ENCODE assay signal across 8 cellular contexts in genomic region chr16:22318690-22319358, GRCh38. TPM values are rescaled to one million over a fixed set of nuclear protein-coding genes. Genes with fewer than 3 reads are reported as not detected.
A peak's percentile ranks its signal among the peaks of the same experiment; 100 is the strongest.
DNase-seq lines count a peak whose midpoint lies in the region; ATAC-seq and TF ChIP-seq lines count a peak whose summit lies in the region.

No MANE protein-coding gene starts in this region.

- peak; percentile 44 to 67 (median 56) for DNase-seq in CD4-positive, alpha-beta T cell
- DNase-seq in HuH-7 (ENCODE audit: low spot score): peak; percentile 71
- DNase-seq in choroid plexus epithelial cell (ENCODE audit: low read depth): peak; percentile 58
- peak; percentile 39 for DNase-seq in neural progenitor cell (ENCODE audit: low spot score)
- DNase-seq in NCI-H1694 (lab: John Stamatoyannopoulos, UW): no peak

- no peak overlapping the region for H3K27ac ChIP-seq in CD4-positive, alpha-beta T cell (ENCODE audit: low read depth, low read length)
- no peak overlapping the region for H3K27ac ChIP-seq in neural progenitor cell

- peaks cover 12% of the 10 kb centered on the region for H3K79me2 ChIP-seq in neural progenitor cell (ENCODE audit: low read depth)

- H3K4me1 Mint-ChIP-seq in CD4-positive, alpha-beta T cell (ENCODE audit: low read depth): peaks cover 11% of the 10 kb centered on the region
- H3K4me1 Mint-ChIP-seq in neural progenitor cell: no peaks in the 10 kb centered on the region

- intact Hi-C loops in CD4-positive, alpha-beta T cell (cut with DNase I, micrococcal nuclease): no loop called here

- peaks cover 86% of the 10 kb centered on the region for H3K36me3 Mint-ChIP-seq in CD4-positive, alpha-beta T cell (ENCODE audit: low read depth)
- peaks cover 12% of the 10 kb centered on the region for H3K36me3 Mint-ChIP-seq in neural progenitor cell

- H3K9me3 Mint-ChIP-seq in CD4-positive, alpha-beta T cell: no peaks in the 10 kb centered on the region
- no peaks in the 10 kb centered on the region for H3K9me3 Mint-ChIP-seq in neural progenitor cell

- peaks cover 18% of the 10 kb centered on the region for H3F3A ChIP-seq in neural progenitor cell (ENCODE audit: low read depth)

- H4K20me1 ChIP-seq in neural progenitor cell (ENCODE audit: low read depth): peaks cover 5% of the 10 kb centered on the region

- no peak overlapping the region for H3K4me2 ChIP-seq in neural progenitor cell

- ATAC-seq in CD4-positive, alpha-beta T cell (ENCODE audit: poor library complexity): peak; percentile 40
- ATAC-seq in HG02884 (IDR thresholded peaks at IDR 0.05; ENCODE audit: unreplicated experiment): no peak
- no peak for ATAC-seq in HG03280 (IDR thresholded peaks at IDR 0.05; ENCODE audit: unreplicated experiment)

- peak; percentile 65 for TF ChIP-seq CTCF in CD4-positive, alpha-beta T cell (IDR thresholded peaks at IDR 0.05)
- TF ChIP-seq CTCF in WI38 (IDR thresholded peaks at IDR 0.05; ENCODE audit: low read depth, low read length) (peak; percentile 54), choroid plexus epithelial cell (conservative IDR thresholded peaks at IDR 0.05; ENCODE audit: low read depth, low read length) (peak; percentile 78), neural progenitor cell (IDR thresholded peaks at IDR 0.05) (peak; percentile 56)

- H3K4me1 ChIP-seq in neural progenitor cell: no peaks in the 10 kb centered on the region

- H3K27ac Mint-ChIP-seq in CD4-positive, alpha-beta T cell: no peak overlapping the region
- no peak overlapping the region for H3K27ac Mint-ChIP-seq in neural progenitor cell

- no peaks in the 10 kb centered on the region for H3K27me3 Mint-ChIP-seq in CD4-positive, alpha-beta T cell
- no peaks in the 10 kb centered on the region for H3K27me3 Mint-ChIP-seq in neural progenitor cell (ENCODE audit: insufficient read depth, low read depth)

- no peak overlapping the region for H3K4me3 ChIP-seq in WI38 (ENCODE audit: low read depth, low read length)
- H3K4me3 ChIP-seq in choroid plexus epithelial cell (ENCODE audit: low read depth, low read length): no peak overlapping the region
- no peak overlapping the region for H3K4me3 ChIP-seq in neural progenitor cell

- no peak overlapping the region for H3K9ac ChIP-seq in neural progenitor cell

- peak overlapping the region; percentile 25 for H3K4me3 Mint-ChIP-seq in CD4-positive, alpha-beta T cell
- no peak overlapping the region for H3K4me3 Mint-ChIP-seq in neural progenitor cell

- no peaks in the 10 kb centered on the region for H3K36me3 ChIP-seq in neural progenitor cell

- no peaks in the 10 kb centered on the region for H3K9me3 ChIP-seq in CD4-positive, alpha-beta T cell (ENCODE audit: control insufficient read depth, low read length)
- H3K9me3 ChIP-seq in neural progenitor cell (ENCODE audit: low read depth): no peaks in the 10 kb centered on the region

- POLR2A ChIA-PET in CD4-positive, alpha-beta T cell (lab: Charles Lee): interaction anchor here (1.1 kb wide), 1 partner anchor 39 kb away, joined by 4 read pairs; no protein-coding TSS in a partner anchor

- no peaks in the 10 kb centered on the region for H3K27me3 ChIP-seq in CD4-positive, alpha-beta T cell (ENCODE audit: control insufficient read depth, insufficient read depth, low read length)
- H3K27me3 ChIP-seq in neural progenitor cell: no peaks in the 10 kb centered on the region

- CTCF ChIA-PET in CD4-positive, alpha-beta T cell (lab: Charles Lee): interaction anchor here (0.7 to 1.7 kb wide), 4 partner anchors 12 to 56 kb away, joined by 3 to 5 read pairs (median 4); no protein-coding TSS in a partner anchor

- H2AFZ ChIP-seq in neural progenitor cell (replicated peaks): no peak overlapping the region

RNA-seq across cellular contexts. Expression of gene POLR3E, which starts 21.6 kb away (rescaled TPM):
- total RNA-seq in CD4-positive, alpha-beta T cell: 100 to 1,000 TPM; 239 to 242 TPM
- 55.1 and 91.3 TPM in 2 replicates for total RNA-seq in neural progenitor cell (ENCODE audit: low replicate concordance)

RNA-seq across cellular contexts. Expression of gene CDR2, which starts 55.6 kb away (rescaled TPM):
- total RNA-seq in CD4-positive, alpha-beta T cell: 100 to 1,000 TPM; 104 to 113 TPM
- total RNA-seq in neural progenitor cell (ENCODE audit: low replicate concordance): 20.4 and 28.0 TPM in 2 replicates
